8 cellular contexts compared by ENCODE assay signal in the genomic region with DNA sequence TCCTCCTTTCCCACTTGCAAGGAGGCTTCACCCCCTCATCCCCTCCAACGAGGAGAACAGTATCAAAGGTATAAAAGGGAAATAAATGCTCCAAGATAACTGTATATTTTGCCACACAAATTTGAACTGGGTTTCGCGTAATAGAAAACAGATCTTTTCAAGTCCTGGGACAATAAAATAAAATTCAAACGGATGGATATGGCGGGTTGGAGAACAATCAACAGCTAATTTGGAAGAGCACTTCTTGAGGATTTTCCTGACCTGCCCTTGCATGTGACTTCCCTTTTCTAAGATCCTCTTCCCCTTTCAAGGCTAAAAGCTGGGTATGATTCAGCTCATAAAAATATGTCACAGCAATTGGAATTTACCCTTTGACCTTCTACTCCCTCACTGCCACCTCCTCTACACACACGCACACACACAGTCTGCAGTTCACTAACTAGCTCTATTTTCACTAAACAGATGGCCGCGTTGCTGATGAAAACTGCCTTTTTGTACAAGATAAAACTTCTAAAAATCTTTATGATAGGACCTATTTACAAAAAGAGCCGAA.
A peak's percentile ranks its signal among the peaks of the same experiment; 100 is the strongest.
DNase-seq lines count a peak whose midpoint lies in the region; ATAC-seq, FAIRE-seq and TF ChIP-seq lines count a peak whose summit lies in the region.

No MANE protein-coding gene starts in this region.

- DNase-seq in AG09309 (ENCODE audit: low read depth) (peak; percentile 46), NCI-H2227 treated with DMSO at 0.1 percent for 48 hours (lab: John Stamatoyannopoulos, UW) (peak; percentile 40), myocyte (ENCODE audit: low read depth) (peak; percentile 86), NCI-H2107 treated with DMSO at 0.1 percent for 48 hours (lab: John Stamatoyannopoulos, UW; ENCODE audit: unreplicated experiment) (no peak), T-helper 1 cell (no peak)

- peak; percentile 62 for FAIRE-seq in endometrium (lab: Jason Lieb, UNC)

- TF ChIP-seq CTCF in AG09309 (IDR thresholded peaks at IDR 0.05; ENCODE audit: control insufficient read depth, insufficient read depth, low read depth, low read length, missing control alignments), result no peak

- ATAC-seq in GM19397 (IDR thresholded peaks at IDR 0.05; ENCODE audit: unreplicated experiment) (no peak), HG02870 (IDR thresholded peaks at IDR 0.05; ENCODE audit: unreplicated experiment) (no peak)

- H3K4me3 ChIP-seq in AG09309 (ENCODE audit: control insufficient read depth, low read depth, low read length), result peak overlapping the region; percentile 48

Comparison
In these comparisons a context has a peak if more than half of its experiments do, and no peak if none do; other contexts are left out.
1. DNase-seq: peak in AG09309 (single experiment), NCI-H2227 treated with DMSO at 0.1 percent for 48 hours (single experiment) and myocyte (single experiment); none in NCI-H2107 treated with DMSO at 0.1 percent for 48 hours (single experiment) and T-helper 1 cell (0 of 5).